Comparison of ENCODE assay signal across 8 cellular contexts in the genomic region with DNA sequence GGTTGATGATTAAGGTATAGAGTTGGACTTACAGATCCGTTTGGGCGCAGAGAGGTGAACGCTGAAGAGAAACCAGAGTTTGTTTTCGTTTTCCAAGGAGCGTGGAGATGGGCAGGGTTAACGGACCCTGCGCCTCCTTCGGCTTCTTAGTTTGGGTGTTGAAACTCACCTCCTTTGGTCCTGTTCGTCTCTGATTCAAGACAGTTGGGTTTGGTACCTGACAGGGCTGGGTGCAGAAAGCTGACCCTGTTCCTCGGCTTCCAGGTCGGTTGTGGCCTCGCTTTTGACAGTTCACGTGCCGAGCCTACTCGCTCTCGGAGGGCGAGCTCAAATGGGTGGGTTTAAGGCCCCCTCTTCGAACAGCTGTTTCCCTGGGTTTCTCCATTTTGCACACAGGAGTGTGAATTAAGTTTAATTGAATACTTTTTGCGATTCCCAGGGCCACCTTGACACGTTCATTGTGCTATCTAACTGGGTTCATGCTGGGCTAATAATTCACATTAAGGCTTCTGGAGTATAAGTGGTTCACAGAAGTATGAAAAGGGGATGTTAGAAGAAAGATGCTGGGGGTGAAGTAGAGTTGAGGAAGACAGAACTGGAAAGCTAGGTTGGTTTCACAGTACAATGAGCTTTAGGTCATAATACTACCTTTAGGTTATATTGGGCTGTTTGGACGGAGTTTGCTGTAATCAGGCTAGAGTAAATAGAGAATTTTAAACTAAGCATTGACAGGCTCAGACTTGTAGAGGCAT. TPM values are rescaled to one million over a fixed set of nuclear protein-coding genes. Genes with fewer than 3 reads are reported as not detected.
DNase-seq lines count a peak whose midpoint lies in the region; ATAC-seq and TF ChIP-seq lines count a peak whose summit lies in the region.

No MANE protein-coding gene starts in this region.

- H3K4me3 ChIP-seq in NT2/D1 (ENCODE audit: insufficient read length, low read depth) (peak overlapping the region; percentile 83), duodenal mucosa (ENCODE audit: low read depth in 1 of 2, low read length in 2 of 2) (peak overlapping the region; percentile 93 to 97), muscle layer of colon (ENCODE audit: low read depth in 1 of 2, low read length in 2 of 2) (peak overlapping the region; percentile 93 to 96)

- H3K27ac ChIP-seq in C4-2B = peak overlapping the region; percentile 99
- H3K27ac ChIP-seq in duodenal mucosa (ENCODE audit: low read depth, low read length) = peak overlapping the region; percentile 99
- peak overlapping the region; percentile 87 for H3K27ac ChIP-seq in muscle layer of colon (ENCODE audit: low read depth, low read length)

- H3K27me3 ChIP-seq in NT2/D1 (ENCODE audit: insufficient read depth, insufficient read length) (no peaks in the 10 kb centered on the region), duodenal mucosa (ENCODE audit: control insufficient read depth in 1 of 2, insufficient read depth in 2 of 2, low read length in 2 of 2) (no peaks in the 10 kb centered on the region), muscle layer of colon (ENCODE audit: control insufficient read depth in 1 of 2, insufficient read depth in 2 of 2, low read length in 2 of 2) (no peaks in the 10 kb centered on the region)

- peak; percentile 1 for ATAC-seq in GM19397 (IDR thresholded peaks at IDR 0.05; ENCODE audit: unreplicated experiment)
- ATAC-seq in GM18858 (IDR thresholded peaks at IDR 0.05; ENCODE audit: unreplicated experiment) = no peak

- no peaks in the 10 kb centered on the region for H3K4me1 ChIP-seq in NT2/D1 (ENCODE audit: insufficient read depth, insufficient read length)
- H3K4me1 ChIP-seq in duodenal mucosa (ENCODE audit: control insufficient read depth in 1 of 2, insufficient read depth in 2 of 2, low read length in 2 of 2) = peaks cover 27 to 30% of the 10 kb centered on the region in 2 donors
- peaks cover 25% of the 10 kb centered on the region for H3K4me1 ChIP-seq in muscle layer of colon (ENCODE audit: insufficient read depth, low read length)

- no peak overlapping the region for H3K4me3 Mint-ChIP-seq in mesothelial cell of epicardium

- H3K36me3 Mint-ChIP-seq in mesothelial cell of epicardium = peaks cover 11% of the 10 kb centered on the region

- TF ChIP-seq CTCF in C4-2B (conservative IDR thresholded peaks at IDR 0.05) (no peak), mesothelial cell of epicardium (IDR thresholded peaks at IDR 0.05; ENCODE audit: unreplicated experiment) (no peak)

- H3K27ac Mint-ChIP-seq in mesothelial cell of epicardium = no peak overlapping the region

- H3K36me3 ChIP-seq in NT2/D1 (ENCODE audit: insufficient read depth, insufficient read length, low read length) (peaks cover 28% of the 10 kb centered on the region), duodenal mucosa (ENCODE audit: control insufficient read depth in 1 of 2, insufficient read depth in 2 of 2, low read length in 2 of 2) (peaks cover 0 to 5% of the 10 kb centered on the region in 2 donors), muscle layer of colon (ENCODE audit: insufficient read depth, low read length) (peaks cover 8% of the 10 kb centered on the region)

- H3K4me1 Mint-ChIP-seq in mesothelial cell of epicardium = peaks cover 18% of the 10 kb centered on the region

- H3K9ac ChIP-seq in NT2/D1 (ENCODE audit: insufficient read length, low read depth) = peak overlapping the region; percentile 91
- H3K9ac ChIP-seq in duodenal mucosa (ENCODE audit: low read depth in 1 of 2, low read length in 2 of 2) = peak overlapping the region; percentile 89 to 92
- H3K9ac ChIP-seq in muscle layer of colon (ENCODE audit: low read length) = peak overlapping the region; percentile 91

- no peaks in the 10 kb centered on the region for H3K27me3 Mint-ChIP-seq in mesothelial cell of epicardium (ENCODE audit: low read depth)

- H3K9me3 ChIP-seq in NT2/D1 (ENCODE audit: insufficient read depth, low read length) (no peaks in the 10 kb centered on the region), duodenal mucosa (ENCODE audit: control insufficient read depth in 1 of 2, low read length in 2 of 2) (no peaks in the 10 kb centered on the region), muscle layer of colon (ENCODE audit: low read length) (no peaks in the 10 kb centered on the region)

- H3K9me3 Mint-ChIP-seq in mesothelial cell of epicardium = no peaks in the 10 kb centered on the region

- DNase-seq in NT2/D1 (ENCODE audit: low read depth, low spot score) = no peak
- no peak for DNase-seq in mesothelial cell of epicardium (ENCODE audit: low spot score in 2 of 2, unreplicated experiment in 2 of 2)
- DNase-seq in central memory CD4-positive, alpha-beta T cell = no peak

RNA-seq across cellular contexts. Expression of gene USPL1, which starts 0.6 kb away (rescaled TPM):
- 21.4 to 23.1 TPM (median 21.7 TPM) in 3 replicates for total RNA-seq in mesothelial cell of epicardium
